ENCODE assay signal across 1 cellular context in genomic region chr10:118031351-118032075, GRCh38.
TF ChIP-seq lines count a peak whose summit lies in the region.

No MANE protein-coding gene starts in this region.

TF ChIP-seq in IMR-90, 13 proteins besides CTCF, POLR2A, EP300 and RAD21 (continued from another document):
- TF ChIP-seq, protein P1, sequence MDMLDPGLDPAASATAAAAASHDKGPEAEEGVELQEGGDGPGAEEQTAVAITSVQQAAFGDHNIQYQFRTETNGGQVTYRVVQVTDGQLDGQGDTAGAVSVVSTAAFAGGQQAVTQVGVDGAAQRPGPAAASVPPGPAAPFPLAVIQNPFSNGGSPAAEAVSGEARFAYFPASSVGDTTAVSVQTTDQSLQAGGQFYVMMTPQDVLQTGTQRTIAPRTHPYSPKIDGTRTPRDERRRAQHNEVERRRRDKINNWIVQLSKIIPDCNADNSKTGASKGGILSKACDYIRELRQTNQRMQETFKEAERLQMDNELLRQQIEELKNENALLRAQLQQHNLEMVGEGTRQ (IDR thresholded peaks at IDR 0.05; ENCODE audit: low read depth, low read length), result no peak
- TF ChIP-seq MAFK (IDR thresholded peaks at IDR 0.05; ENCODE audit: low read depth, low read length) (no peak), CEBPB (IDR thresholded peaks at IDR 0.05; ENCODE audit: low read depth, low read length) (no peak), SMC3 (IDR thresholded peaks at IDR 0.05; ENCODE audit: low read depth, low read length) (no peak)
